ENCODE assay signal across 24 cellular contexts in the genomic region with DNA sequence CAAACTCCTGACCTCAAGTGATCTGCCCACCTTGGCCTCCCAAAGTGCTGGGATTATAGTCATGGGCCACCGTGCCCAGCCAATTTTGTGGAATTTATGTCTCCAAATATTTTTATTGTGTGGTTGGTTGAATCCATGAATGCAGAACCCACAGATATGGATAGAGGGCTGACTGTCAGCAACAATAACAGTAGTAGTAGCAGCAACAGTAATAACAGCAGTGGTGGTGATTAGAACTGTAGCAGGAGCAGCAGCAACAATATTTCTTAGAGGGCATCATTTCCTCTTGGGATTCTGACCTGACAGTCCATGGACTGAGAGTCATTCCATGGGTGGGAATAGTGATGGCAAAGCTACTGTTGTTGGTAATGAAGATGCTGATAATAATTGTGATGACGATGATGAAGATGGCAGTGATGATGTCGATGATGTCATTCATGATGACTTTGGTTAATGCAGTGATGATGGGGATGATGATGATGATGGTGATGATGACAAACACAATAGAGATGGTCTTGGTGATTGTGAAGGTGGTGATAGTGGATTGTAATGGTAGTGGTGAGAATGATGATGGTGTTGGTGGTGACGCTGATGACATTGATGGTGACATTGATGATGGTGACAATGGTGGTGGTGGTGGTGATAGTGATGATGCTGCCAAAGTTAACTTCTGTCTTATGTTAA.
"Had no signal": no experiment of that assay in that cellular context is flagged by ENCODE, and none has a peak within 500 bp of the region (broad histone marks: within the 10 kb centered on the region; RNA-seq: fewer than 3 reads in every experiment).

No MANE protein-coding gene starts in this region.

- DNase-seq: activated CD4-positive, alpha-beta memory T cell treated with anti-CD3 and anti-CD28 coated beads for 36 hours; activated CD4-positive, alpha-beta T cell treated with anti-CD3 and anti-CD28 coated beads for 48 hours; activated naive CD4-positive, alpha-beta T cell; activated T-cell treated with anti-CD3 and anti-CD28 coated beads, Interleukin-2, amount 50 U/mL, for 48 hours; anterior cingulate cortex; effector memory CD4-positive, alpha-beta T cell; gastrocnemius medialis; glutamatergic neuron; islet precursor cell; left cardiac atrium; left ventricle myocardium superior; ovary; retina; sigmoid colon; SK-N-SH; small intestine; stimulated activated CD4-positive, alpha-beta T cell treated with anti-CD3 and anti-CD28 coated beads, Interleukin-4, amount 100 ng/mL, for 24 hours; SW 1271; T-helper 9 cell; tibial artery; upper lobe of right lung had no signal

- H3K9me3 Mint-ChIP-seq: T-helper 1 cell treated with Interleukin-12 subunit alpha and Interleukin-12 subunit beta and Interleukin-4 antibody, amounts not matched to agents 30 μg/mL and 1 μg/mL, for 36 hours had no signal

- ATAC-seq: gastrocnemius medialis; left cardiac atrium; left ventricle myocardium superior; stimulated activated memory B cell treated with anti-CD40 and anti-IgM and Interleukin-4, amounts not matched to agents 10 μg/mL and 1 μg/mL and 100 μg/mL, for 72 hours; upper lobe of right lung had no signal

- H3K4me3 Mint-ChIP-seq: activated CD4-positive, alpha-beta memory T cell treated with anti-CD3 and anti-CD28 coated beads for 36 hours; nephron; stimulated activated memory B cell treated with anti-CD40 and anti-IgM and Interleukin-4, amounts not matched to agents 10 μg/mL and 1 μg/mL and 100 μg/mL, for 72 hours; T-helper 1 cell treated with Interleukin-12 subunit alpha and Interleukin-12 subunit beta and Interleukin-4 antibody, amounts not matched to agents 30 μg/mL and 1 μg/mL, for 36 hours had no signal

- H3K36me3 Mint-ChIP-seq: activated CD4-positive, alpha-beta memory T cell treated with anti-CD3 and anti-CD28 coated beads for 36 hours; stimulated activated memory B cell treated with anti-CD40 and anti-IgM and Interleukin-4, amounts not matched to agents 10 μg/mL and 1 μg/mL and 100 μg/mL, for 72 hours had no signal

- H3K27me3 Mint-ChIP-seq: activated CD4-positive, alpha-beta memory T cell treated with anti-CD3 and anti-CD28 coated beads for 36 hours; stimulated activated memory B cell treated with anti-CD40 and anti-IgM and Interleukin-4, amounts not matched to agents 10 μg/mL and 1 μg/mL and 100 μg/mL, for 72 hours had no signal

- H3K27ac Mint-ChIP-seq: activated CD4-positive, alpha-beta memory T cell treated with anti-CD3 and anti-CD28 coated beads for 36 hours; nephron; stimulated activated memory B cell treated with anti-CD40 and anti-IgM and Interleukin-4, amounts not matched to agents 10 μg/mL and 1 μg/mL and 100 μg/mL, for 72 hours; T-helper 1 cell treated with Interleukin-12 subunit alpha and Interleukin-12 subunit beta and Interleukin-4 antibody, amounts not matched to agents 30 μg/mL and 1 μg/mL, for 36 hours had no signal
